In genomic region chr1:2517966-2518365, GRCh38 we compare ENCODE assay signal across 25 cellular contexts. TPM values are rescaled to one million over a fixed set of nuclear protein-coding genes. Genes with fewer than 3 reads are reported as not detected.
"Had no signal": no experiment of that assay in that cellular context is flagged by ENCODE, and none has a peak within 500 bp of the region (broad histone marks: within the 10 kb centered on the region; RNA-seq: fewer than 3 reads in every experiment).

No MANE protein-coding gene starts in this region.

- H3K27ac ChIP-seq: coronary artery, epithelial cell of prostate, esophagus squamous epithelium, gastrocnemius medialis, heart right ventricle, left lung, lower lobe of right lung had no signal

- H3K27me3 ChIP-seq: esophagus squamous epithelium, gastrocnemius medialis, heart right ventricle, left lung had no signal

- H3K9me3 ChIP-seq: esophagus squamous epithelium, gastrocnemius medialis, heart right ventricle, left lung, lower lobe of right lung, mucosa of descending colon had no signal

- DNase-seq: dermis blood vessel endothelial cell; effector CD8-positive, alpha-beta T cell; effector memory CD8-positive, alpha-beta T cell; endodermal cell; erythroblast; esophagus squamous epithelium; foreskin fibroblast; foreskin melanocyte; gastrocnemius medialis; glutamatergic neuron; heart right ventricle; hippocampal formation; left cardiac atrium; left lung; left ventricle myocardium superior; lower lobe of right lung; mesenchymal stem cell; mucosa of descending colon; naive B cell had no signal

- H3K4me3 ChIP-seq: coronary artery, esophagus squamous epithelium, gastrocnemius medialis, heart right ventricle, left lung, lower lobe of right lung, mucosa of descending colon had no signal

RNA-seq across cellular contexts. Expression of gene HES5, which starts 12.1 kb away (rescaled TPM):
- total RNA-seq: endodermal cell, glomerular endothelial cell, lung microvascular endothelial cell, mesothelial cell of epicardium, myocyte had no signal

RNA-seq across cellular contexts. Expression of gene PLCH2, which starts 41.9 kb away (rescaled TPM):
- total RNA-seq: gastrocnemius medialis had no signal
